Comparison of ENCODE assay signal across 1 cellular context in genomic region chr7:101817031-101817929, GRCh38.
A peak's percentile ranks its signal among the peaks of the same experiment; 100 is the strongest.
TF ChIP-seq lines count a peak whose summit lies in the region.

TSS of gene CUX1 (plus strand) at chr7:101817626. CDS start at chr7:101817640, 14 bp downstream.

TF ChIP-seq in HepG2, 621 proteins besides CTCF, POLR2A, EP300 and RAD21 (continued from another document and continues in another):
- TF ChIP-seq MYC (CRISPR knock-in tag; IDR thresholded peaks at IDR 0.05; ENCODE audit: borderline replicate concordance) = peak; percentile 47; the same call in 1 of the 2 replicates
- TF ChIP-seq SRSF9 (IDR thresholded peaks at IDR 0.05; ENCODE audit: borderline replicate concordance, insufficient read depth, low read depth, low read length, poor library complexity, severe bottlenecking) = no peak
- no peak for TF ChIP-seq ZSCAN12 (CRISPR knock-in tag; IDR thresholded peaks at IDR 0.05)
- no peak for TF ChIP-seq MLX (CRISPR knock-in tag; IDR thresholded peaks at IDR 0.05)
- TF ChIP-seq HNF4A (CRISPR knock-in tag; IDR thresholded peaks at IDR 0.05) = peak; percentile 7; the same call in 1 of the 2 replicates
- peak; percentile 77 for TF ChIP-seq BHLHE40 (IDR thresholded peaks at IDR 0.05; ENCODE audit: low read length)
- no peak for TF ChIP-seq GATAD1 (CRISPR knock-in tag; IDR thresholded peaks at IDR 0.05)
- peak; percentile 62 for TF ChIP-seq ZNF687 (CRISPR knock-in tag; IDR thresholded peaks at IDR 0.05)
- TF ChIP-seq SATB2 (CRISPR knock-in tag; IDR thresholded peaks at IDR 0.05) = no peak
- TF ChIP-seq MAZ (IDR thresholded peaks at IDR 0.05; ENCODE audit: borderline replicate concordance, low read depth, low read length) = no peak
- TF ChIP-seq MAZ (CRISPR knock-in tag; IDR thresholded peaks at IDR 0.05; ENCODE audit: low read depth) = 0 out of 2 replicates have a peak, but pooled peaks have one; percentile 11
- TF ChIP-seq KDM2A (CRISPR knock-in tag; IDR thresholded peaks at IDR 0.05; ENCODE audit: borderline replicate concordance, low read depth) = 0 out of 2 replicates have a peak, but pooled peaks have one; percentile 16
- TF ChIP-seq ZSCAN30 (CRISPR knock-in tag; IDR thresholded peaks at IDR 0.05) = no peak
- no peak for TF ChIP-seq DRAP1 (CRISPR knock-in tag; IDR thresholded peaks at IDR 0.05)
- peak; percentile 18 for TF ChIP-seq TEAD3 (CRISPR knock-in tag; optimal IDR thresholded peaks at IDR 0.05; ENCODE audit: borderline replicate concordance)
- TF ChIP-seq UBTF (CRISPR knock-in tag; IDR thresholded peaks at IDR 0.05) = peak; percentile 67; the same call in 1 of the 2 replicates
- peak; percentile 61; the same call in 1 of the 2 replicates for TF ChIP-seq RBFOX2 (IDR thresholded peaks at IDR 0.05; ENCODE audit: low read depth, low read length)
- TF ChIP-seq MAX (IDR thresholded peaks at IDR 0.05) = 0 out of 2 replicates have a peak, but pooled peaks have one; percentile 19
- TF ChIP-seq ZNF34 (CRISPR knock-in tag; IDR thresholded peaks at IDR 0.05; ENCODE audit: borderline replicate concordance) = no peak
- no peak for TF ChIP-seq ZNF362 (CRISPR knock-in tag; IDR thresholded peaks at IDR 0.05; ENCODE audit: borderline replicate concordance)
- TF ChIP-seq NFE2L1 (CRISPR knock-in tag; IDR thresholded peaks at IDR 0.05; ENCODE audit: borderline replicate concordance) = no peak
- no peak for TF ChIP-seq NBN (conservative IDR thresholded peaks at IDR 0.05)
- no peak for TF ChIP-seq MAFK (conservative IDR thresholded peaks at IDR 0.05 in 1 of 2, IDR thresholded peaks at IDR 0.05 in 1 of 2; ENCODE audit: low read length in 2 of 2)
- TF ChIP-seq ATF6 (CRISPR knock-in tag; conservative IDR thresholded peaks at IDR 0.05) = no peak
- no peak for TF ChIP-seq MTERF4 (CRISPR knock-in tag; IDR thresholded peaks at IDR 0.05)
- TF ChIP-seq KDM5B (CRISPR knock-in tag; IDR thresholded peaks at IDR 0.05; ENCODE audit: borderline replicate concordance) = 0 out of 2 replicates have a peak, but pooled peaks have one; percentile 4
- no peak for TF ChIP-seq ATF4 (CRISPR knock-in tag; IDR thresholded peaks at IDR 0.05)
- no peak for TF ChIP-seq HOXD1 (CRISPR knock-in tag; IDR thresholded peaks at IDR 0.05)
- TF ChIP-seq ARID4A (CRISPR knock-in tag; IDR thresholded peaks at IDR 0.05; ENCODE audit: borderline replicate concordance) = peak; percentile 45; the same call in 1 of the 2 replicates
- TF ChIP-seq ZNF800 (CRISPR knock-in tag; IDR thresholded peaks at IDR 0.05) = peak; percentile 64; the same call in 1 of the 2 replicates
- peak in 1 of 2 experiments; percentile 23; a peak in 1 of 4 replicates for TF ChIP-seq HMGXB4 (CRISPR knock-in tag; IDR thresholded peaks at IDR 0.05; ENCODE audit: borderline replicate concordance in 1 of 2, low read depth in 1 of 2)
- no peak for TF ChIP-seq ESRRA (CRISPR knock-in tag; IDR thresholded peaks at IDR 0.05; ENCODE audit: low read depth)
- no peak for TF ChIP-seq ZNF724P (CRISPR knock-in tag; IDR thresholded peaks at IDR 0.05; ENCODE audit: borderline replicate concordance)
- TF ChIP-seq AKAP8 (CRISPR knock-in tag; IDR thresholded peaks at IDR 0.05) = 0 out of 2 replicates have a peak, but pooled peaks have one; percentile 35
